In the genomic region with DNA sequence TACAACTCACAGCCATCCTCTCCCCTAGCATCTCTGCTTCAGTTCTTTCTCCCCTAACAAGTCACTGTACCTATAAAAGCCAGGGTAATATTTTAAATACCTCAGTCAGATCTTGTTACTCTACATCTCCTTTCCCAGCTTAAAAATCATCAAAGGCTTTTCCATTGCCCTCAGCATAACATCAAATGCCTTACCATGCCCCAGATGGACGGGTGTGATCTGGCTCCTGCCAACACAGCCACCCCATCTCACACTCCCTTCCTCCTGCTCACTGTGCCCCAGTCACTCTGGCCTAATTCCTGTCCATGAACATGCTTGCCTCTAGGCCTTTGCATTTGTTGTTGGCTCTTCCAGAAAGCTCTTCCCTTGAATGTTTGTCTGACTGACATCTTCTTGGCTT, we compare ENCODE assay signal across 18 cellular contexts.
DNase-seq lines count a peak whose midpoint lies in the region; ATAC-seq and TF ChIP-seq lines count a peak whose summit lies in the region.
"Had no signal": no experiment of that assay in that cellular context is flagged by ENCODE, and none has a peak within 500 bp of the region (broad histone marks: within the 10 kb centered on the region; RNA-seq: fewer than 3 reads in every experiment).

No MANE protein-coding gene starts in this region.

- H3K4me3 Mint-ChIP-seq in activated CD4-positive, alpha-beta T cell treated with anti-CD3 and anti-CD28 coated beads, Interleukin-2, amount 10 ng/mL, durations not matched to agents 24 days and 14 days, result no peak overlapping the region
- peak overlapping the region in 1 of 5 experiments; percentile 7 for H3K4me3 Mint-ChIP-seq in brain
- H3K4me3 Mint-ChIP-seq in nephron progenitor cell, result no peak overlapping the region
- H3K4me3 Mint-ChIP-seq: CD14-positive monocyte; CD8-positive, alpha-beta T cell; HFFc6 had no signal

- no peaks in the 10 kb centered on the region for H3K27me3 Mint-ChIP-seq in activated CD4-positive, alpha-beta T cell treated with anti-CD3 and anti-CD28 coated beads, Interleukin-2, amount 10 ng/mL, durations not matched to agents 24 days and 14 days
- H3K27me3 Mint-ChIP-seq in brain, result peaks cover 10% of the 10 kb centered on the region
- H3K27me3 Mint-ChIP-seq in nephron progenitor cell (ENCODE audit: low read depth, poor library complexity), result peaks cover 3% of the 10 kb centered on the region

- no peaks in the 10 kb centered on the region for H3K4me1 Mint-ChIP-seq in activated CD4-positive, alpha-beta T cell treated with anti-CD3 and anti-CD28 coated beads, Interleukin-2, amount 10 ng/mL, durations not matched to agents 24 days and 14 days
- H3K4me1 Mint-ChIP-seq in brain (peaks cover 8% of the 10 kb centered on the region), nephron progenitor cell (peaks cover 9% of the 10 kb centered on the region)

- no peaks in the 10 kb centered on the region for H3K36me3 Mint-ChIP-seq in activated CD4-positive, alpha-beta T cell treated with anti-CD3 and anti-CD28 coated beads, Interleukin-2, amount 10 ng/mL, durations not matched to agents 24 days and 14 days (ENCODE audit: low read depth)
- H3K36me3 Mint-ChIP-seq in brain, result peaks cover 4% of the 10 kb centered on the region
- H3K36me3 Mint-ChIP-seq in nephron progenitor cell (ENCODE audit: low read depth), result peaks cover 14% of the 10 kb centered on the region
- H3K36me3 Mint-ChIP-seq: CD14-positive monocyte; CD8-positive, alpha-beta T cell had no signal

- no peaks in the 10 kb centered on the region for H3K9me3 ChIP-seq in prostate gland
- H3K9me3 ChIP-seq: HAP-1 had no signal

- ATAC-seq in HG03469 (IDR thresholded peaks at IDR 0.05; ENCODE audit: unreplicated experiment), result no peak
- ATAC-seq: CD8-positive, alpha-beta T cell; HepG2 had no signal

- no peaks in the 10 kb centered on the region for H3K36me3 ChIP-seq in prostate gland
- H3K36me3 ChIP-seq: HAP-1 had no signal

- TF ChIP-seq CTCF in brain (conservative IDR thresholded peaks at IDR 0.05) (no peak), nephron progenitor cell (IDR thresholded peaks at IDR 0.05) (no peak), prostate gland (IDR thresholded peaks at IDR 0.05) (no peak)

- intact Hi-C loops in activated CD4-positive, alpha-beta T cell treated with anti-CD3 and anti-CD28 coated beads, Interleukin-2, amount 10 ng/mL, durations not matched to agents 24 days and 14 days (cut with micrococcal nuclease), result no loop called here
- intact Hi-C loops in prostate gland (cut with DNase I), result no loop called here

- no peaks in the 10 kb centered on the region for H3K9me3 Mint-ChIP-seq in activated CD4-positive, alpha-beta T cell treated with anti-CD3 and anti-CD28 coated beads, Interleukin-2, amount 10 ng/mL, durations not matched to agents 24 days and 14 days
- H3K9me3 Mint-ChIP-seq in brain, result peaks cover 0 to 16% (median 14%) of the 10 kb centered on the region in 5 experiments
- peaks cover 22% of the 10 kb centered on the region for H3K9me3 Mint-ChIP-seq in nephron progenitor cell
- H3K9me3 Mint-ChIP-seq: CD8-positive, alpha-beta T cell; HFFc6 had no signal

- H3K4me3 ChIP-seq in prostate gland, result no peak overlapping the region
- H3K4me3 ChIP-seq: HAP-1 had no signal

- 50% methylated on average over 1 of the region's 1 CpG for WGBS in prostate gland

- no peak overlapping the region for H3K27ac ChIP-seq in prostate gland
- H3K27ac ChIP-seq: 22Rv1 had no signal

- H3K4me1 ChIP-seq in prostate gland (replicated peaks), result no peaks in the 10 kb centered on the region
- H3K4me1 ChIP-seq: HAP-1 had no signal

- no peak for TF ChIP-seq POLR2A in prostate gland (IDR thresholded peaks at IDR 0.05)

- no peak overlapping the region for H3K27ac Mint-ChIP-seq in activated CD4-positive, alpha-beta T cell treated with anti-CD3 and anti-CD28 coated beads, Interleukin-2, amount 10 ng/mL, durations not matched to agents 24 days and 14 days
- peak overlapping the region in 4 of 5 experiments; percentile 23 to 79 (median 36) for H3K27ac Mint-ChIP-seq in brain
- peak overlapping the region; percentile 69 for H3K27ac Mint-ChIP-seq in nephron progenitor cell
- H3K27ac Mint-ChIP-seq: CD8-positive, alpha-beta T cell; HFFc6 had no signal

- DNase-seq in activated CD4-positive, alpha-beta T cell treated with anti-CD3 and anti-CD28 coated beads, Interleukin-2, amount 10 ng/mL, durations not matched to agents 24 days and 14 days, result peak; percentile 36
- no peak for DNase-seq in activated CD4-positive, alpha-beta T cell treated with anti-CD3 and anti-CD28 coated beads for 48 hours
- DNase-seq in nephron progenitor cell (no peak), prostate gland (ENCODE audit: low spot score) (no peak), NCI-H524 treated with DMSO at 0.1 percent for 48 hours (lab: John Stamatoyannopoulos, UW) (no peak)
- DNase-seq: CD8-positive, alpha-beta T cell; COR-L47; DMS153; DMS79 treated with DMSO at 0.1 percent for 48 hours; EL; GOT3; HFFc6 had no signal

- H3K27me3 ChIP-seq in prostate gland (replicated peaks; ENCODE audit: insufficient read depth), result no peaks in the 10 kb centered on the region
